Comparison of ENCODE assay signal across 11 cellular contexts in the genomic region with DNA sequence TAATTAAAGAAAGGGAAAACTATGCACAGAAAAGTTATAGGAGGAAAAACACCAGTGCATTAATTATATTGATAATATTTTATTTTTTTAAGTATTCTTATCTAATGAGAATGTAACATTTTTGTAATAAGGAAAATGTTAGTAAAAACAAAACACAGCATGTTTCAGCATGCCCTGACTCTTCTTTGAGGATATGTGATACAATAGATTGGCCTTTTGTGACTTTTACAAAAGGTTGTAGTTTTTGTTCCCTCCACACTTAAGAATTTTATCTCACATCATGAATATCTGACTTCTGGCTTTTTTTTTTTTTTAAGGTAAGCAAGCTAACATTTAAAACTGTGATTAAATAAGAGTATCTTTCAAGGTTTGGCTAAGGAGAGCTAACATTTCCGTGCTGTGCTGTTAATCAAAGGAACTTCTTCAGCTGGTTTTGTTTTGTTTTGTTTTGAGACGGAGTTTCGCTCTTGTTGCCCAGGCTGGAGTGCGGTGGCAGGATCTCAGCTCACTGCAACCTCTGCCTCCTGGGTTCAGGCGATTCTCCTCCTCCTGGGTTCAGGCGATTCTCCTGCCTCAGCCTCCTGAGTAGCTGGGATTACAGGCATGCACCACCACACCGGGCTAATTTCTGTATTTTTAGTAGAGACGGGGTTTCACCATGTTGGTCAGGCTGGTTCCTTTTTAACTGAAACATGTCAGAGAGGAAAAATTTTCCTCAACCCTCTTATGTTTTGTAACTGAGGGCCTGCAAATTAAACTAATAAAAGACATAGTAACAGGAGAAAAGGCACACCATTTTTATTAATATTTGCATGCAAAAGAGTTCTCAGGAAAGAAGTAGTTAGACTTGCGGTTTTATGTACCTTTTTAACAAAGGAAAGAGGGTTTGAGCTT. TPM values are rescaled to one million over a fixed set of nuclear protein-coding genes. Genes with fewer than 3 reads are reported as not detected.
DNase-seq lines count a peak whose midpoint lies in the region; ATAC-seq and TF ChIP-seq lines count a peak whose summit lies in the region.
"Had no signal": no experiment of that assay in that cellular context is flagged by ENCODE, and none has a peak within 500 bp of the region (broad histone marks: within the 10 kb centered on the region; RNA-seq: fewer than 3 reads in every experiment).

No MANE protein-coding gene starts in this region.

- H3K4me3 Mint-ChIP-seq in activated CD4-positive, alpha-beta T cell treated with anti-CD3 and anti-CD28 coated beads for 36 hours = peak overlapping the region; percentile 66

- no peak overlapping the region for H2BK12ac ChIP-seq in mesenchymal stem cell (ENCODE audit: low read length in 2 of 2)

- no peak overlapping the region for H3K18ac ChIP-seq in mesenchymal stem cell (ENCODE audit: low read depth in 1 of 2, low read length in 2 of 2)

- H2BK120ac ChIP-seq in mesenchymal stem cell (ENCODE audit: low read depth, low read length) = no peak overlapping the region

- H3K79me1 ChIP-seq in mesenchymal stem cell (replicated peaks; ENCODE audit: low read length, poor library complexity, severe bottlenecking) = no peaks in the 10 kb centered on the region

- H3K14ac ChIP-seq in mesenchymal stem cell (ENCODE audit: low read length in 2 of 2) = no peak overlapping the region

- H2BK15ac ChIP-seq in mesenchymal stem cell (ENCODE audit: low read depth, poor library complexity, severe bottlenecking) = no peak overlapping the region

- CTCF ChIA-PET in activated CD4-positive, alpha-beta T cell treated with anti-CD3 and anti-CD28 coated beads for 36 hours (lab: Charles Lee) = interaction anchor here (0.7 kb wide), 1 partner anchor 54 kb away, joined by 3 read pairs; no protein-coding TSS in a partner anchor

- H3K9me3 Mint-ChIP-seq in activated CD4-positive, alpha-beta T cell treated with anti-CD3 and anti-CD28 coated beads for 36 hours (ENCODE audit: low read depth) = peaks cover 20% of the 10 kb centered on the region

- H3K36me3 ChIP-seq in mesenchymal stem cell (ENCODE audit: control insufficient read depth in 1 of 2, insufficient read depth in 2 of 2, low read depth in 1 of 2, low read length in 2 of 2) = no peaks in the 10 kb centered on the region
- H3K36me3 ChIP-seq: esophagus muscularis mucosa had no signal

- H3K27me3 ChIP-seq in mesenchymal stem cell (ENCODE audit: control insufficient read depth in 1 of 2, insufficient read depth in 1 of 2, low read length in 2 of 2) = no peaks in the 10 kb centered on the region
- H3K27me3 ChIP-seq: esophagus muscularis mucosa had no signal

- no peak overlapping the region for H3K23ac ChIP-seq in mesenchymal stem cell (ENCODE audit: low read length in 2 of 2)

- H4K91ac ChIP-seq in mesenchymal stem cell (ENCODE audit: low read length) = no peak overlapping the region

- WGBS in mesenchymal stem cell = 86% methylated on average over 6 of the region's 9 CpGs

- no peak overlapping the region for H3K4me2 ChIP-seq in mesenchymal stem cell (ENCODE audit: low read length, poor library complexity, severe bottlenecking)

- no peaks in the 10 kb centered on the region for H3K27me3 Mint-ChIP-seq in activated CD4-positive, alpha-beta T cell treated with anti-CD3 and anti-CD28 coated beads for 36 hours

- no peak for TF ChIP-seq CTCF in choroid plexus epithelial cell (conservative IDR thresholded peaks at IDR 0.05; ENCODE audit: low read depth, low read length)

- no peak overlapping the region for H4K8ac ChIP-seq in mesenchymal stem cell (ENCODE audit: low read length)

- H3K9ac ChIP-seq in mesenchymal stem cell (ENCODE audit: low read length) = no peak overlapping the region
- H3K9ac ChIP-seq: parathyroid adenoma had no signal

- H2BK5ac ChIP-seq in mesenchymal stem cell (ENCODE audit: low read depth, low read length, poor library complexity, severe bottlenecking) = no peak overlapping the region

- H3K4ac ChIP-seq in mesenchymal stem cell (ENCODE audit: low read depth in 1 of 2, low read length in 2 of 2) = no peak overlapping the region

- H2AK5ac ChIP-seq in mesenchymal stem cell (ENCODE audit: low read length, severe bottlenecking) = no peak overlapping the region

- no peak overlapping the region for H3K27ac ChIP-seq in mesenchymal stem cell (ENCODE audit: low read length, poor library complexity, severe bottlenecking)
- H3K27ac ChIP-seq: esophagus muscularis mucosa, parathyroid adenoma had no signal

- peaks cover 6% of the 10 kb centered on the region for H3K9me3 ChIP-seq in mesenchymal stem cell (ENCODE audit: control insufficient read depth, low read length)

- H3K27ac Mint-ChIP-seq in activated CD4-positive, alpha-beta T cell treated with anti-CD3 and anti-CD28 coated beads for 36 hours = peak overlapping the region; percentile 95

- POLR2A ChIA-PET in activated CD4-positive, alpha-beta T cell treated with anti-CD3 and anti-CD28 coated beads for 36 hours (lab: Charles Lee) = interaction anchor here (0.6 kb wide), 2 partner anchors 32 to 34 kb away, joined by 4 to 6 read pairs; no protein-coding TSS in a partner anchor

- no peak overlapping the region for H2AFZ ChIP-seq in mesenchymal stem cell (ENCODE audit: low read depth, low read length)
- H2AFZ ChIP-seq: parathyroid adenoma had no signal

- H3K36me3 Mint-ChIP-seq in activated CD4-positive, alpha-beta T cell treated with anti-CD3 and anti-CD28 coated beads for 36 hours (ENCODE audit: low read depth) = peaks cover 10% of the 10 kb centered on the region

- H3K4me1 ChIP-seq in mesenchymal stem cell (ENCODE audit: control insufficient read depth, insufficient read depth, low read depth, low read length) = no peaks in the 10 kb centered on the region
- H3K4me1 ChIP-seq: esophagus muscularis mucosa, parathyroid adenoma had no signal

- intact Hi-C loops in activated CD4-positive, alpha-beta T cell treated with anti-CD3 and anti-CD28 coated beads for 36 hours (cut with DNase I, micrococcal nuclease) = loop anchor here (1.0 kb wide), 2 partner anchors 31 to 32 kb away; a partner anchor contains a TSS

- H3K4me1 Mint-ChIP-seq in activated CD4-positive, alpha-beta T cell treated with anti-CD3 and anti-CD28 coated beads for 36 hours = peaks cover 42% of the 10 kb centered on the region

- DNase-seq in stimulated activated naive CD4-positive, alpha-beta T cell (lab: John Stamatoyannopoulos, UW) = peak in 5 of 6 experiments; percentile 1 to 64 (median 41)
- DNase-seq in stimulated activated naive CD4-positive, alpha-beta T cell treated with Interleukin-2 at 50 U/mL for 16 hours (lab: John Stamatoyannopoulos, UW) = no peak
- DNase-seq in activated CD4-positive, alpha-beta T cell treated with anti-CD3 and anti-CD28 coated beads for 36 hours = peak; percentile 31
- DNase-seq in choroid plexus epithelial cell (ENCODE audit: low read depth) (peak; percentile 11), epidermal melanocyte (ENCODE audit: insufficient read length, low spot score) (no peak), mesenchymal stem cell (no peak), hypothalamus (lab: John Stamatoyannopoulos, UW) (no peak)
- DNase-seq: NCI-H69 had no signal

- peak; percentile 72 for ATAC-seq in activated CD4-positive, alpha-beta T cell treated with anti-CD3 and anti-CD28 coated beads for 36 hours
- no peak for ATAC-seq in HG03135 (IDR thresholded peaks at IDR 0.05; ENCODE audit: unreplicated experiment)

- H3K4me3 ChIP-seq in choroid plexus epithelial cell (ENCODE audit: low read depth, low read length) = no peak overlapping the region
- H3K4me3 ChIP-seq in mesenchymal stem cell (ENCODE audit: insufficient read depth in 1 of 2, low read depth in 1 of 2, low read length in 2 of 2) = no peak overlapping the region
- H3K4me3 ChIP-seq: esophagus muscularis mucosa had no signal

RNA-seq across cellular contexts. Expression of a gene that starts 30.7 kb away (rescaled TPM):
- 10 to 100 TPM; 52.0 to 78.8 TPM for total RNA-seq in activated CD4-positive, alpha-beta T cell treated with anti-CD3 and anti-CD28 coated beads for 36 hours
- polyA plus RNA-seq in mesenchymal stem cell (2013, experiment 1 of 2) = 25.5 TPM
- 27.5 TPM for polyA plus RNA-seq in mesenchymal stem cell (2013, experiment 2 of 2)

Comparison
In these comparisons a context has a peak if more than half of its experiments do, and no peak if none do; other contexts are left out.
1. DNase-seq: peak in stimulated activated naive CD4-positive, alpha-beta T cell (5 of 6), activated CD4-positive, alpha-beta T cell treated with anti-CD3 and anti-CD28 coated beads for 36 hours (single experiment) and choroid plexus epithelial cell (single experiment); none in stimulated activated naive CD4-positive, alpha-beta T cell treated with Interleukin-2 at 50 U/mL for 16 hours (single experiment), epidermal melanocyte (single experiment), mesenchymal stem cell (single experiment) and hypothalamus (0 of 51).